1 cellular context compared by ENCODE assay signal in the genomic region with DNA sequence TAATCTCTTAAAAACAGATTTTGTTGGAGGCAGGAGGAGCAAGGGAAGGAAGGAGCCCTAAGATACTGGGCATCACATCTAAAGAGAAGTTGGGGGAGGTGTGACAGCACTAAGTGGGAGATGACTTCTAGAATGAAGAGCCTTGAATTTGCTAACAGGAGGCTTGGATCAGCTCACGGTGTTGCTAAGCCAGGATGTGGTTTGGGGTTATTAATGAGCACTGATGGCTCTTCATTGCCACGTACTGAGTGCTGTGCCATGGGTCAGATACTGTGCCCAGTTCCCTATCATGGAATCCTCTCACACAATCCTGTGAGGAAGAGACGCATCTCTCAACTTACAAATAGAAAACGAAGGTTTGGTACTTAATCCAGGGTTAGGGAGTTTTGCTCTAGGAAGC.
TF ChIP-seq lines count a peak whose summit lies in the region.

No MANE protein-coding gene starts in this region.

TF ChIP-seq in GM23338, 12 proteins besides CTCF, POLR2A, EP300 and RAD21 (continued from another document):
- TF ChIP-seq, protein P1, sequence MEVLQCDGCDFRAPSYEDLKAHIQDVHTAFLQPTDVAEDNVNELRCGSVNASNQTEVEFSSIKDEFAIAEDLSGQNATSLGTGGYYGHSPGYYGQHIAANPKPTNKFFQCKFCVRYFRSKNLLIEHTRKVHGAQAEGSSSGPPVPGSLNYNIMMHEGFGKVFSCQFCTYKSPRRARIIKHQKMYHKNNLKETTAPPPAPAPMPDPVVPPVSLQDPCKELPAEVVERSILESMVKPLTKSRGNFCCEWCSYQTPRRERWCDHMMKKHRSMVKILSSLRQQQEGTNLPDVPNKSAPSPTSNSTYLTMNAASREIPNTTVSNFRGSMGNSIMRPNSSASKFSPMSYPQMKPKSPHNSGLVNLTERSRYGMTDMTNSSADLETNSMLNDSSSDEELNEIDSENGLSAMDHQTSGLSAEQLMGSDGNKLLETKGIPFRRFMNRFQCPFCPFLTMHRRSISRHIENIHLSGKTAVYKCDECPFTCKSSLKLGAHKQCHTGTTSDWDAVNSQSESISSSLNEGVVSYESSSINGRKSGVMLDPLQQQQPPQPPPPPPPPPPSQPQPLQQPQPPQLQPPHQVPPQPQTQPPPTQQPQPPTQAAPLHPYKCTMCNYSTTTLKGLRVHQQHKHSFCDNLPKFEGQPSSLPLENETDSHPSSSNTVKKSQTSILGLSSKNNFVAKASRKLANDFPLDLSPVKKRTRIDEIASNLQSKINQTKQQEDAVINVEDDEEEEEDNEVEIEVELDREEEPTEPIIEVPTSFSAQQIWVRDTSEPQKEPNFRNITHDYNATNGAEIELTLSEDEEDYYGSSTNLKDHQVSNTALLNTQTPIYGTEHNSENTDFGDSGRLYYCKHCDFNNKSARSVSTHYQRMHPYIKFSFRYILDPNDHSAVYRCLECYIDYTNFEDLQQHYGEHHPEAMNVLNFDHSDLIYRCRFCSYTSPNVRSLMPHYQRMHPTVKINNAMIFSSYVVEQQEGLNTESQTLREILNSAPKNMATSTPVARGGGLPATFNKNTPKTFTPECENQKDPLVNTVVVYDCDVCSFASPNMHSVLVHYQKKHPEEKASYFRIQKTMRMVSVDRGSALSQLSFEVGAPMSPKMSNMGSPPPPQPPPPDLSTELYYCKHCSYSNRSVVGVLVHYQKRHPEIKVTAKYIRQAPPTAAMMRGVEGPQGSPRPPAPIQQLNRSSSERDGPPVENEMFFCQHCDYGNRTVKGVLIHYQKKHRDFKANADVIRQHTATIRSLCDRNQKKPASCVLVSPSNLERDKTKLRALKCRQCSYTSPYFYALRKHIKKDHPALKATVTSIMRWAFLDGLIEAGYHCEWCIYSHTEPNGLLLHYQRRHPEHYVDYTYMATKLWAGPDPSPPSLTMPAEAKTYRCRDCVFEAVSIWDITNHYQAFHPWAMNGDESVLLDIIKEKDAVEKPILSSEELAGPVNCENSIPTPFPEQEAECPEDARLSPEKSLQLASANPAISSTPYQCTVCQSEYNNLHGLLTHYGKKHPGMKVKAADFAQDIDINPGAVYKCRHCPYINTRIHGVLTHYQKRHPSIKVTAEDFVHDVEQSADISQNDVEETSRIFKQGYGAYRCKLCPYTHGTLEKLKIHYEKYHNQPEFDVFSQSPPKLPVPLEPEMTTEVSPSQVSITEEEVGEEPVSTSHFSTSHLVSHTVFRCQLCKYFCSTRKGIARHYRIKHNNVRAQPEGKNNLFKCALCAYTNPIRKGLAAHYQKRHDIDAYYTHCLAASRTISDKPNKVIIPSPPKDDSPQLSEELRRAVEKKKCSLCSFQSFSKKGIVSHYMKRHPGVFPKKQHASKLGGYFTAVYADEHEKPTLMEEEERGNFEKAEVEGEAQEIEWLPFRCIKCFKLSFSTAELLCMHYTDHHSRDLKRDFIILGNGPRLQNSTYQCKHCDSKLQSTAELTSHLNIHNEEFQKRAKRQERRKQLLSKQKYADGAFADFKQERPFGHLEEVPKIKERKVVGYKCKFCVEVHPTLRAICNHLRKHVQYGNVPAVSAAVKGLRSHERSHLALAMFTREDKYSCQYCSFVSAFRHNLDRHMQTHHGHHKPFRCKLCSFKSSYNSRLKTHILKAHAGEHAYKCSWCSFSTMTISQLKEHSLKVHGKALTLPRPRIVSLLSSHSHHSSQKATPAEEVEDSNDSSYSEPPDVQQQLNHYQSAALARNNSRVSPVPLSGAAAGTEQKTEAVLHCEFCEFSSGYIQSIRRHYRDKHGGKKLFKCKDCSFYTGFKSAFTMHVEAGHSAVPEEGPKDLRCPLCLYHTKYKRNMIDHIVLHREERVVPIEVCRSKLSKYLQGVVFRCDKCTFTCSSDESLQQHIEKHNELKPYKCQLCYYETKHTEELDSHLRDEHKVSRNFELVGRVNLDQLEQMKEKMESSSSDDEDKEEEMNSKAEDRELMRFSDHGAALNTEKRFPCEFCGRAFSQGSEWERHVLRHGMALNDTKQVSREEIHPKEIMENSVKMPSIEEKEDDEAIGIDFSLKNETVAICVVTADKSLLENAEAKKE (CRISPR knock-in tag; IDR thresholded peaks at IDR 0.05) = no peak
